13 cellular contexts compared by ENCODE assay signal in genomic region chr5:37875051-37875787, GRCh38. TPM values are rescaled to one million over a fixed set of nuclear protein-coding genes. Genes with fewer than 3 reads are reported as not detected.
DNase-seq lines count a peak whose midpoint lies in the region; ATAC-seq and TF ChIP-seq lines count a peak whose summit lies in the region.
"Had no signal": no experiment of that assay in that cellular context is flagged by ENCODE, and none has a peak within 500 bp of the region (broad histone marks: within the 10 kb centered on the region; RNA-seq: fewer than 3 reads in every experiment).

No MANE protein-coding gene starts in this region.

- BruUV-seq in Caco-2 (replicated peaks; lab: Mats Ljungman, UMichigan): no TSS peak

- H3K9me3 Mint-ChIP-seq in Caco-2 (ENCODE audit: unreplicated experiment): no peaks in the 10 kb centered on the region

- peaks cover 12% of the 10 kb centered on the region for H3K27me3 Mint-ChIP-seq in Caco-2 (ENCODE audit: insufficient read depth, unreplicated experiment)

- no peaks in the 10 kb centered on the region for H3K36me3 Mint-ChIP-seq in Caco-2 (ENCODE audit: insufficient read depth, unreplicated experiment)
- H3K36me3 Mint-ChIP-seq: naive thymus-derived CD4-positive, alpha-beta T cell had no signal

- H3K4me3 ChIP-seq in RWPE2 (ENCODE audit: severe bottlenecking) (no peak overlapping the region), Caco-2 (ENCODE audit: low read depth, low read length) (no peak overlapping the region)
- H3K4me3 ChIP-seq: thyroid gland had no signal

- DNase-seq in GM04504 (ENCODE audit: low read depth) (peak; percentile 65), RWPE2 (ENCODE audit: low spot score) (no peak), foreskin melanocyte (peak; percentile 58), Caco-2 (no peak)
- no peak for DNase-seq in stimulated activated CD4-positive, alpha-beta T cell treated with anti-CD3 and anti-CD28 coated beads, Interleukin-1b, Interleukin-23, amount 100 ng/mL, for 48 hours
- DNase-seq: hypothalamus; naive thymus-derived CD4-positive, alpha-beta T cell; NCI-H2171; stimulated activated CD4-positive, alpha-beta T cell treated with anti-CD3 and anti-CD28 coated beads, Interleukin-2, amount 100 ng/mL, for 48 hours; thyroid gland had no signal

- no peaks in the 10 kb centered on the region for H3K4me1 Mint-ChIP-seq in Caco-2 (ENCODE audit: low read depth, unreplicated experiment)
- H3K4me1 Mint-ChIP-seq: naive thymus-derived CD4-positive, alpha-beta T cell had no signal

- POLR2A ChIA-PET in Caco-2 (lab: Charles Lee): no interaction called here

- TF ChIP-seq CTCF in RWPE2 (IDR thresholded peaks at IDR 0.05; ENCODE audit: poor library complexity, severe bottlenecking) (no peak), Caco-2 (IDR thresholded peaks at IDR 0.05; ENCODE audit: insufficient read depth in 1 of 2, low read depth in 1 of 2, low read length in 1 of 2, severe bottlenecking in 1 of 2, unreplicated experiment in 1 of 2) (no peak)

- no peak overlapping the region for H3K4me3 Mint-ChIP-seq in Caco-2 (ENCODE audit: unreplicated experiment)
- H3K4me3 Mint-ChIP-seq: naive thymus-derived CD4-positive, alpha-beta T cell had no signal

- H3K27me3 ChIP-seq in RWPE2 (ENCODE audit: insufficient read depth, poor library complexity, severe bottlenecking) (no peaks in the 10 kb centered on the region), Caco-2 (replicated peaks; ENCODE audit: control insufficient read depth, insufficient read depth, low read length) (no peaks in the 10 kb centered on the region)
- H3K27me3 ChIP-seq: thyroid gland had no signal

- H3K36me3 ChIP-seq in RWPE2 (ENCODE audit: low read depth): no peaks in the 10 kb centered on the region
- no peaks in the 10 kb centered on the region for H3K36me3 ChIP-seq in Caco-2 (ENCODE audit: control insufficient read depth, insufficient read depth, low read length)
- H3K36me3 ChIP-seq: thyroid gland had no signal

- CTCF ChIA-PET in Caco-2 (lab: Charles Lee): no interaction called here

- H3K27ac Mint-ChIP-seq in Caco-2 (ENCODE audit: unreplicated experiment): no peak overlapping the region
- H3K27ac Mint-ChIP-seq: naive thymus-derived CD4-positive, alpha-beta T cell had no signal

- no peaks in the 10 kb centered on the region for H3K9me3 ChIP-seq in RWPE2 (ENCODE audit: severe bottlenecking)
- no peaks in the 10 kb centered on the region for H3K9me3 ChIP-seq in Caco-2
- H3K9me3 ChIP-seq: thyroid gland had no signal

- H3K4me1 ChIP-seq in RWPE2 (ENCODE audit: insufficient read depth, poor library complexity, severe bottlenecking) (no peaks in the 10 kb centered on the region), Caco-2 (no peaks in the 10 kb centered on the region)
- H3K4me1 ChIP-seq: thyroid gland had no signal

- intact Hi-C loops in Caco-2 (cut with micrococcal nuclease; ENCODE audit: unreplicated experiment): no loop called here

- ATAC-seq in HG02642 (IDR thresholded peaks at IDR 0.05; ENCODE audit: poor library complexity, unreplicated experiment): peak; percentile 59
- ATAC-seq in RWPE2 (ENCODE audit: low read depth): peak; percentile 82
- no peak for ATAC-seq in HG03378 (IDR thresholded peaks at IDR 0.05; ENCODE audit: unreplicated experiment)
- ATAC-seq in HG03159 (IDR thresholded peaks at IDR 0.05; ENCODE audit: unreplicated experiment): no peak
- ATAC-seq: naive thymus-derived CD4-positive, alpha-beta T cell had no signal

- no peak overlapping the region for H3K27ac ChIP-seq in RWPE2 (ENCODE audit: poor library complexity, severe bottlenecking)
- H3K27ac ChIP-seq: thyroid gland had no signal

RNA-seq across cellular contexts. Expression of gene GDNF, which starts 35.4 kb away (rescaled TPM):
- not detected in 2 replicates for total RNA-seq in Caco-2 (2022)
- total RNA-seq: naive thymus-derived CD4-positive, alpha-beta T cell; thyroid gland had no signal

Comparison
In these comparisons a context has a peak if more than half of its experiments do, and no peak if none do; other contexts are left out.
1. DNase-seq: peak in GM04504 (single experiment) and foreskin melanocyte (single experiment); none in RWPE2 (single experiment), stimulated activated CD4-positive, alpha-beta T cell treated with anti-CD3 and anti-CD28 coated beads, Interleukin-1b, Interleukin-23, amount 100 ng/mL, for 48 hours (single experiment) and Caco-2 (0 of 2).
2. ATAC-seq: peak in HG02642 (single experiment) and RWPE2 (single experiment); none in HG03378 (single experiment) and HG03159 (single experiment).